In the genomic region with DNA sequence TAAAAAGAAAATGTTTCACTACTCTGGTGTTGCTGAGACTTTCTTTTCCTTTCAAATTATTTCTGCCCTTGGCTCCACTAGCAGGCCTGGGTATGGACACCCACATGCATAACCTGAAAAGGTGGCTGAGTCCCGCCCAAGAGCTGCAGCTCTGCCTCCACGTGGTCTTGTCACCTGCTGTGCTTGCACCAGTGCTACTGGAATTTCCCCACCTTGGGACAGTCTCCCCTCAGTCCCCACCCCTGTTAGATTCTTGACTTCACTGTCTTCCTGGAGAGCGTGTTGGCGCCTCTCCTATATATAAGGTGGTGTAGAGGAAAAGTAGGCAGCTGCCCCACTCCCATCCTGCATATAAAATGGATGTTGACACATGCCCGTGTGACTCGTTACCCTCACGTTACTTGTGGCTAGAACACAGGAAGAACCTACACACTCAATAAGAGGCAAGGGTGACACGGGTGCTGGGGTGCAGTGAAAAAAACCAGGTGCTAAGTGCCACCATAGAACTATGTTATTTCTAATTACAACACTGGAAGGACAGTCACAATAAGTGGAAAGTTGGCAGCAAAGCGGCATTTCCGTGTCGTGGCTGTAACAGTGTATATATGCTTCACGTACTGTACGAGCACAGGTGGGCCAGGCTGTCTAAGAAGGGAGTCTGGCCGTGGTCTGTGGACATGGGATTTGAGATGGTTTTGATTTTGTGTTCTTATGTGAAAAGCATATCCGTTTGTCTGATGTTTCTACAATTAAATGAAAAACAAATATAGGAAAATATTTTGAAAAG, we compare ENCODE assay signal across 1 cellular context.
TF ChIP-seq lines count a peak whose summit lies in the region.

No MANE protein-coding gene starts in this region.

TF ChIP-seq in K562, 482 proteins besides CTCF, POLR2A, EP300 and RAD21:
- TF ChIP-seq CBX2 (IDR thresholded peaks at IDR 0.05; ENCODE audit: insufficient read depth, low read length, poor library complexity, severe bottlenecking) (peak; percentile 15), NCOA4 (IDR thresholded peaks at IDR 0.05; ENCODE audit: partially characterized antibody) (no peak)
TF ChIP-seq in K562: peak in this region for 1.
